In the genomic region with DNA sequence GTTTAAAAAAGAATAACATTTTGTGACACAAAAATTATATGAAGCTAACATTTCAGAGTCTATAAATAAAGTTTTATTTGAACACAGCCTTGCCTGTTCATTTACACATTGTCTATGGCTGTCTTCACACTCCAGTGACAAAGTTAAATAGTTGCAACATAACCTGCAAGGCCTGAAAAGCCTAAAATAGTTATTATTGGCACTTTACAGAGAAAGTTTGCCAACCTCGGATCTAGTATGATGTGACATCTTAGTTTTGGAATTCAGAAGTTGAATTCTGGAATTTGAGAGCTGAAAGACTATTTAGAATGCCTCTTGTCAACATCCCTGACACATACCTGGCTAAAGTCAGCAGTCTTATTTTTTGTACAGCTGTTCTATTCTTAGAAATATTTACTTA, we compare ENCODE assay signal across 14 cellular contexts.
DNase-seq lines count a peak whose midpoint lies in the region; ATAC-seq, FAIRE-seq and TF ChIP-seq lines count a peak whose summit lies in the region.
"Had no signal": no experiment of that assay in that cellular context is flagged by ENCODE, and none has a peak within 500 bp of the region (broad histone marks: within the 10 kb centered on the region; RNA-seq: fewer than 3 reads in every experiment).

No MANE protein-coding gene starts in this region.

- peak in 3 of 4 donors; percentile 26 to 51 (median 50) for ATAC-seq in pancreas
- no peak for ATAC-seq in HG03520 (IDR thresholded peaks at IDR 0.05; ENCODE audit: unreplicated experiment)
- no peak for ATAC-seq in HG03565 (IDR thresholded peaks at IDR 0.05; ENCODE audit: unreplicated experiment)
- no peak for ATAC-seq in HG03460 (IDR thresholded peaks at IDR 0.05; ENCODE audit: unreplicated experiment)

- H3K27ac ChIP-seq in ascending aorta (peak overlapping the region; percentile 31 to 63), pancreas (peak overlapping the region in 1 of 4 donors; percentile 21)

- DNase-seq in DMS53 (lab: John Stamatoyannopoulos, UW) (peak; percentile 74), ascending aorta (ENCODE audit: low spot score in 2 of 2) (no peak), glomerular visceral epithelial cell (ENCODE audit: extremely low spot score) (peak; percentile 50), pancreas (no peak), amygdala (lab: John Stamatoyannopoulos, UW) (no peak)
- DNase-seq: activated CD8-positive, alpha-beta memory T cell treated with anti-CD3 and anti-CD28 coated beads for 24 hours; BE2C; GOT3; MV-4-11; stimulated activated CD4-positive, alpha-beta T cell treated with anti-CD3 and anti-CD28 coated beads, Interleukin-1b, Interleukin-23, amount 100 ng/mL, for 48 hours had no signal

- H3K36me3 ChIP-seq in ascending aorta: no peaks in the 10 kb centered on the region
- no peaks in the 10 kb centered on the region for H3K36me3 ChIP-seq in pancreas
- H3K36me3 ChIP-seq: BE2C had no signal

- intact Hi-C loops in ascending aorta (cut with DNase I) (loop anchor here (1.0 to 10.0 kb wide), 3 partner anchors 36 to 108 kb away; partner anchors contain the start of gene DYRK2), pancreas (cut with DNase I) (no loop called here)

- H3K9me3 ChIP-seq in ascending aorta: no peaks in the 10 kb centered on the region
- no peaks in the 10 kb centered on the region for H3K9me3 ChIP-seq in pancreas
- H3K9me3 ChIP-seq: BE2C had no signal

- no peak for FAIRE-seq in pancreas (lab: Jason Lieb, UNC)
- FAIRE-seq: TTC549 had no signal

- no peak overlapping the region for H3K4me3 ChIP-seq in ascending aorta
- no peak overlapping the region for H3K4me3 ChIP-seq in pancreas

- H3K27me3 ChIP-seq in ascending aorta (no peaks in the 10 kb centered on the region), pancreas (no peaks in the 10 kb centered on the region)
- H3K27me3 ChIP-seq: BE2C had no signal

- H3K4me1 ChIP-seq in ascending aorta: peaks cover 0 to 22% of the 10 kb centered on the region in 2 donors
- peaks cover 0 to 14% (median 7%) of the 10 kb centered on the region in 3 donors for H3K4me1 ChIP-seq in pancreas
- H3K4me1 ChIP-seq: BE2C had no signal

- WGBS in pancreas, 2 donors: 29 to 44% methylated on average over 1 of the region's 1 CpG

- TF ChIP-seq CTCF in ascending aorta (IDR thresholded peaks at IDR 0.05) (no peak), pancreas (IDR thresholded peaks at IDR 0.05) (no peak)

Comparison
In these comparisons a context has a peak if more than half of its experiments do, and no peak if none do; other contexts are left out.
1. DNase-seq: peak in DMS53 (single experiment) and glomerular visceral epithelial cell (single experiment); none in ascending aorta (0 of 2), pancreas (0 of 6) and amygdala (0 of 56).
2. ATAC-seq: peak in pancreas (3 of 4); none in HG03520 (single experiment), HG03565 (single experiment) and HG03460 (single experiment).